In the genomic region with DNA sequence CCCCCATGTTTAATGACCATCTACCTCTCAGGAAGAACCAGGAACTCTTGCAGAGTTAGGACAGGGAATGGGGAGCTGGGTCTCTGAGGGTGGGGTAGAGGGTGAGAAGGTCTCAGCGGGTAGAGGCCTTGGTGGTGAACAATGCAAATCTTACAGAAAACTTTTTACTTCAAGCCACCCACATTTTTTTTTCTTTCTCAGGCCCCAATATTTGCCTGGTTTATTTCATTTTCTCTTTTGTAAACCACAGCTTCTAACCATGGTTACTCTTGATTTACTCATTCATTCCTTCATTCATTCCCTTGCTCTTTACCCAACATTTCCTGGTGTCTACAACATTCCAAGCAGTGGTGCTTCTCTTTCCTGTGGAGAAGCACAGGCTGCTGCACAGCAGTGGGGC, we compare ENCODE assay signal across 28 cellular contexts.
DNase-seq lines count a peak whose midpoint lies in the region; ATAC-seq and TF ChIP-seq lines count a peak whose summit lies in the region.
"Had no signal": no experiment of that assay in that cellular context is flagged by ENCODE, and none has a peak within 500 bp of the region (broad histone marks: within the 10 kb centered on the region; RNA-seq: fewer than 3 reads in every experiment).

No MANE protein-coding gene starts in this region.

- no peak for TF ChIP-seq CTCF in AG10803 (conservative IDR thresholded peaks at IDR 0.05; ENCODE audit: low read length)

- no peak overlapping the region for H3K4me3 ChIP-seq in AG10803 (ENCODE audit: low read length)
- H3K4me3 ChIP-seq: ascending aorta, SK-N-MC, stomach, upper lobe of left lung had no signal

- DNase-seq in AG10803 (ENCODE audit: low read depth), result peak; percentile 13
- DNase-seq in activated T-cell treated with anti-CD3 and anti-CD28 coated beads, Interleukin-2, amount 50 U/mL, for 48 hours, result no peak
- no peak for DNase-seq in DMS53 treated with DMSO at 0.1 percent for 48 hours (lab: John Stamatoyannopoulos, UW; ENCODE audit: unreplicated experiment)
- DNase-seq: 8988T; activated CD8-positive, alpha-beta T cell treated with anti-CD3 and anti-CD28 coated beads for 36 hours; activated naive CD4-positive, alpha-beta T cell treated with anti-CD3 and anti-CD28 coated beads for 36 hours; activated T-cell treated with anti-CD3 and anti-CD28 coated beads, Interleukin-2, amount 50 U/mL, for 1 hour; Calu3; cerebellar nuclear complex; effector CD8-positive, alpha-beta T cell; left cardiac atrium; NCI-H1048; NCI-H2029; NCI-H345; nephron progenitor cell; NK-92 treated with Interleukin-12 subunit alpha and Interleukin-12 subunit beta, amount 100 ng/mL, for 24 hours; stimulated activated CD4-positive, alpha-beta T cell treated with anti-CD3 and anti-CD28 coated beads, Interleukin-2, amount 100 ng/mL, for 48 hours; stomach; upper lobe of left lung had no signal

- ATAC-seq in GM19438 (IDR thresholded peaks at IDR 0.05; ENCODE audit: low read depth, unreplicated experiment), result peak; percentile 88
- ATAC-seq in HG02588 (IDR thresholded peaks at IDR 0.05; ENCODE audit: unreplicated experiment), result peak; percentile 73
- peak; percentile 61 for ATAC-seq in HG03066 (IDR thresholded peaks at IDR 0.05; ENCODE audit: low read depth, unreplicated experiment)
- no peak for ATAC-seq in GM21528 (IDR thresholded peaks at IDR 0.05; ENCODE audit: low FRiP score, unreplicated experiment)
- ATAC-seq in HG03442 (IDR thresholded peaks at IDR 0.05; ENCODE audit: unreplicated experiment), result no peak
- ATAC-seq: activated CD8-positive, alpha-beta T cell treated with anti-CD3 and anti-CD28 coated beads for 36 hours; esophagus mucosa; left cardiac atrium; WTC11 had no signal

Comparison
In these comparisons a context has a peak if more than half of its experiments do, and no peak if none do; other contexts are left out.
1. ATAC-seq: peak in GM19438 (single experiment), HG02588 (single experiment) and HG03066 (single experiment); none in GM21528 (single experiment) and HG03442 (single experiment).